Comparison of ENCODE assay signal across 23 cellular contexts in the genomic region with DNA sequence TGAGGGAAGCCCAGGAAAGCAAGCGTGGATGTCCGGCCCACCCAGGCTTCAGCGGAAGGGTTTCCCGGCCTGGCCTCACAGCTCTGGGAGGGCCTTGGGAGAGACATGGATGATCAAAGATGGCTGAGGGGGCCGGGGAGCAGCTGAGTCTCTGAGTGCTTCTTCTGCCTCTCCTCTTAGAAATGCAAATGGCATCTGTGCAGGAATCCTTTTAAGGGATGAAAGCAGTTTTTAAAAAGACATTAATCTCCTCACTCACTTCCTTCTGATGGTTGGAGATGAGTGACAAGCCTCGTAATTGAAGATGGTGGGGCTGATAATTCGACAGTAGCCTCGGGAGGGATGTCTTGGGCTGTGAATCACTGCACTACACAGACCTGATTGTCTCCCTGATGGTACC. TPM values are rescaled to one million over a fixed set of nuclear protein-coding genes. Genes with fewer than 3 reads are reported as not detected.
DNase-seq lines count a peak whose midpoint lies in the region; FAIRE-seq and TF ChIP-seq lines count a peak whose summit lies in the region.
"Had no signal": no experiment of that assay in that cellular context is flagged by ENCODE, and none has a peak within 500 bp of the region (broad histone marks: within the 10 kb centered on the region; RNA-seq: fewer than 3 reads in every experiment).

No MANE protein-coding gene starts in this region.

- no peaks in the 10 kb centered on the region for H3K36me3 ChIP-seq in HAP-1 (replicated peaks)
- no peaks in the 10 kb centered on the region for H3K36me3 ChIP-seq in H1 (ENCODE audit: control insufficient read depth in 2 of 4, insufficient read depth in 4 of 4, low read length in 3 of 4)
- no peaks in the 10 kb centered on the region for H3K36me3 ChIP-seq in spleen
- no peaks in the 10 kb centered on the region for H3K36me3 ChIP-seq in right atrium auricular region
- H3K36me3 ChIP-seq: BLaER1 had no signal

- TF ChIP-seq POLR2A in H1 (IDR thresholded peaks at IDR 0.05; ENCODE audit: control extremely low read depth in 1 of 2, low read depth in 2 of 2, low read length in 2 of 2) (no peak), spleen (IDR thresholded peaks at IDR 0.05) (no peak)

- in situ Hi-C loops in HAP-1 (cut with MboI; ENCODE audit: low sequenced_read_pairs): no loop called here

- TF ChIP-seq EP300 in H1 (IDR thresholded peaks at IDR 0.05; ENCODE audit: borderline replicate concordance in 1 of 2, low read depth in 2 of 2, low read length in 2 of 2): no peak

- TF ChIP-seq RAD21 in H1 (IDR thresholded peaks at IDR 0.05 in 1 of 2, conservative IDR thresholded peaks at IDR 0.05 in 1 of 2; ENCODE audit: low read depth in 2 of 2, low read length in 2 of 2): no peak

- H3K79me1 ChIP-seq in H1 (ENCODE audit: low read depth, low read length): no peaks in the 10 kb centered on the region

- no peak overlapping the region for H4K91ac ChIP-seq in H1 (replicated peaks; ENCODE audit: insufficient read length, low read length)

- no peak overlapping the region for H4K8ac ChIP-seq in H1 (ENCODE audit: extremely low read depth, insufficient read depth, low read length)

- no peak overlapping the region for H3K18ac ChIP-seq in H1 (ENCODE audit: extremely low read depth, low read length)

- no peak overlapping the region for H2BK15ac ChIP-seq in H1 (ENCODE audit: low read length)

- no peak for FAIRE-seq in H1 (lab: Jason Lieb, UNC)
- FAIRE-seq: GM18507 had no signal

- no peak overlapping the region for H3K56ac ChIP-seq in H1 (replicated peaks; ENCODE audit: insufficient read length, low read depth, low read length)

- no peak overlapping the region for H2AFZ ChIP-seq in H1 (ENCODE audit: low read length)

- no peak overlapping the region for H3K4me3 ChIP-seq in HAP-1
- no peak overlapping the region for H3K4me3 ChIP-seq in H1 (ENCODE audit: extremely low read depth in 1 of 4, insufficient read depth in 2 of 4, low read depth in 3 of 4, low read length in 4 of 4)
- H3K4me3 ChIP-seq in spleen: no peak overlapping the region
- no peak overlapping the region for H3K4me3 ChIP-seq in right atrium auricular region
- H3K4me3 ChIP-seq: BLaER1, SK-N-MC had no signal

- H3K9me3 ChIP-seq in HAP-1: no peaks in the 10 kb centered on the region
- no peaks in the 10 kb centered on the region for H3K9me3 ChIP-seq in H1 (ENCODE audit: insufficient read depth in 2 of 2, low read depth in 1 of 2, low read length in 1 of 2)
- H3K9me3 ChIP-seq in spleen: no peaks in the 10 kb centered on the region
- H3K9me3 ChIP-seq in right atrium auricular region: no peaks in the 10 kb centered on the region
- H3K9me3 ChIP-seq: BLaER1 had no signal

- H3K27ac ChIP-seq in H1 (ENCODE audit: low read depth, low read length) (no peak overlapping the region), spleen (no peak overlapping the region), right atrium auricular region (no peak overlapping the region)
- H3K27ac ChIP-seq: BLaER1, SK-N-MC had no signal

- POLR2A ChIA-PET in H1 (lab: Charles Lee; ENCODE audit: partially characterized antibody): no interaction called here

- H3K4ac ChIP-seq in H1 (replicated peaks; ENCODE audit: insufficient read length, low read depth, low read length): no peak overlapping the region

- H3K4me1 ChIP-seq in HAP-1 (peaks cover 9% of the 10 kb centered on the region), H1 (replicated peaks in 1 of 4; ENCODE audit: control insufficient read depth in 3 of 4, insufficient read depth in 4 of 4, low read length in 3 of 4) (0 out of 7 replicates have a peak, but pooled peaks cover 0 to 2% (median 0%) of the 10 kb centered on the region in 4 experiments), spleen (peaks cover 0 to 8% (median 3%) of the 10 kb centered on the region in 6 donors), right atrium auricular region (peaks cover 0 to 5% of the 10 kb centered on the region in 2 donors)

- intact Hi-C loops in spleen (cut with DNase I; ENCODE audit: low total_unique reads): no loop called here

- DNase-seq in HAP-1 (ENCODE audit: low spot score in 2 of 2): peak; percentile 72 to 84
- DNase-seq in NCI-H2227 treated with DMSO at 0.1 percent for 48 hours (lab: John Stamatoyannopoulos, UW): peak; percentile 10
- DNase-seq in H1 (ENCODE audit: low read depth in 1 of 2, low spot score in 2 of 2): no peak
- peak; percentile 34 for DNase-seq in spleen
- DNase-seq in right atrium auricular region (ENCODE audit: low spot score): no peak
- no peak for DNase-seq in globus pallidus (ENCODE audit: low spot score)
- no peak for DNase-seq in dermis blood vessel endothelial cell
- DNase-seq: ACHN; CD4-positive, alpha-beta T cell; GDM1; GOT3; KBM-7; NCI-H1105; NCI-H146; NCI-H2029; NCI-H345; NCI-H524; RPMI8226; SHP77; SW 1271 had no signal

- H2BK12ac ChIP-seq in H1 (ENCODE audit: low read depth, low read length): no peak overlapping the region

- no peak overlapping the region for H3K23ac ChIP-seq in H1 (ENCODE audit: insufficient read length)

- no peak overlapping the region for H2AK5ac ChIP-seq in H1 (ENCODE audit: low read depth, low read length)

- 84% methylated on average over 8 of the region's 8 CpGs; no CpG with 5 or more reads in 1 of the 2 experiments for WGBS in H1 (ENCODE audit: extremely low coverage in 1 of 2, insufficient coverage in 1 of 2, insufficient read length in 1 of 2, insufficient replicate concordance in 2 of 2, low coverage in 1 of 2, low lambda C conversion rate in 2 of 2, missing lambda C conversion rate in 1 of 2), 2 experiments
- WGBS in spleen, 5 donors: 49 to 64% (median 56%) methylated on average over 8 of the region's 8 CpGs

- no peak for TF ChIP-seq CTCF in H1 (IDR thresholded peaks at IDR 0.05; ENCODE audit: control extremely low read depth in 1 of 3, insufficient read depth in 1 of 3, low read depth in 1 of 3, low read length in 3 of 3)
- TF ChIP-seq CTCF in spleen (IDR thresholded peaks at IDR 0.05 in 8 of 11, conservative IDR thresholded peaks at IDR 0.05 in 3 of 11): no peak
- no peak for TF ChIP-seq CTCF in right atrium auricular region (IDR thresholded peaks at IDR 0.05)

- CTCF ChIA-PET in H1 (lab: Charles Lee; ENCODE audit: partially characterized antibody): interaction anchor here (1.2 to 1.5 kb wide), 4 partner anchors 13 to 104 kb away, joined by 3 to 5 read pairs (median 4); no protein-coding TSS in a partner anchor

- no peak overlapping the region for H4K5ac ChIP-seq in H1 (ENCODE audit: insufficient read length, low read depth, low read length)

- no peak overlapping the region for H3K9ac ChIP-seq in H1 (replicated peaks in 1 of 4; ENCODE audit: extremely low read depth in 1 of 4, low read depth in 3 of 4, low read length in 3 of 4)
- H3K9ac ChIP-seq: BLaER1 had no signal

- H2BK20ac ChIP-seq in H1 (ENCODE audit: low read length): no peak overlapping the region

- H2BK5ac ChIP-seq in H1 (ENCODE audit: low read depth, low read length): no peak overlapping the region

- H3K23me2 ChIP-seq in H1 (ENCODE audit: low read depth, low read length): no peaks in the 10 kb centered on the region; the same call in 1 of the 2 replicates

- no peaks in the 10 kb centered on the region for H3K79me2 ChIP-seq in H1 (ENCODE audit: control insufficient read depth in 1 of 2, insufficient read depth in 2 of 2, low read length in 2 of 2)

- H3K4me2 ChIP-seq in H1 (ENCODE audit: insufficient read depth in 1 of 2, low read depth in 2 of 2, low read length in 2 of 2): no peak overlapping the region
- H3K4me2 ChIP-seq: BLaER1 had no signal

- H4K20me1 ChIP-seq in H1 (replicated peaks in 1 of 2; ENCODE audit: control insufficient read depth in 1 of 2, insufficient read depth in 2 of 2, low read length in 2 of 2): no peaks in the 10 kb centered on the region
- H4K20me1 ChIP-seq: BLaER1 had no signal

- no peak overlapping the region for H3K14ac ChIP-seq in H1 (ENCODE audit: insufficient read length)

- H2BK120ac ChIP-seq in H1 (replicated peaks; ENCODE audit: low read depth, low read length): no peak overlapping the region

- H3K27me3 ChIP-seq in HAP-1 (ENCODE audit: low read depth) (no peaks in the 10 kb centered on the region), H1 (replicated peaks in 1 of 4; ENCODE audit: control insufficient read depth in 3 of 4, extremely low read depth in 1 of 4, insufficient read depth in 3 of 4, low read length in 3 of 4) (peaks cover 0 to 18% (median 6%) of the 10 kb centered on the region in 4 experiments; a peak in 4 of 7 replicates), spleen (replicated peaks in 1 of 7) (peaks cover 0 to 63% (median 0%) of the 10 kb centered on the region in 7 donors), right atrium auricular region (no peaks in the 10 kb centered on the region)
- H3K27me3 ChIP-seq: BLaER1 had no signal

TF ChIP-seq in H1, 55 proteins besides CTCF, POLR2A, EP300 and RAD21:
- 0 out of 2 replicates have a peak, but pooled peaks have one; percentile 16 for TF ChIP-seq YY1 (IDR thresholded peaks at IDR 0.05; ENCODE audit: low read depth, low read length)
- TF ChIP-seq CHD1 (IDR thresholded peaks at IDR 0.05; ENCODE audit: low read depth, low read length): no peak
- TF ChIP-seq SIN3A (conservative IDR thresholded peaks at IDR 0.05 in 1 of 2, IDR thresholded peaks at IDR 0.05 in 1 of 2; ENCODE audit: low read depth in 1 of 2, low read length in 2 of 2): no peak
- TF ChIP-seq ZNF274 (IDR thresholded peaks at IDR 0.05; ENCODE audit: borderline replicate concordance, extremely low read depth, low read length): no peak
TF ChIP-seq in H1: peak in this region for 1.

RNA-seq across cellular contexts. Expression of a gene that starts 24.3 kb away (rescaled TPM):
- total RNA-seq in H1 (2021; fragmentation: NEBNext Ultra II Directional; extraction: Animal tissue kit (Norgen Biotek cat#: 25700)): not detected in 2 replicates
- polyA plus RNA-seq in H1 (2011; rRNA removed) (0.03 and 0.05 TPM in 2 replicates), spleen (under 1 TPM; 0.04 to 0.38 (median 0.09) TPM)
- 0.05 TPM for polyA plus RNA-seq in H1 (2011; cell fraction: cytosol; rRNA removed)
- 0.06 TPM for polyA plus RNA-seq in H1 (2011; cell fraction: nucleus; rRNA removed)
- not detected in 4 replicates for polyA plus RNA-seq in H1 (2012, experiment 1 of 2)
- polyA plus RNA-seq in H1 (2012, experiment 2 of 2): not detected
- polyA plus RNA-seq in H1 (2013, experiment 1 of 2): 0.04 TPM
- 0.06 TPM for polyA plus RNA-seq in H1 (2013, experiment 2 of 2)
- polyA minus RNA-seq in H1 (2011; rRNA and poly(A)+ RNA removed): not detected in 2 replicates
- 0.88 TPM for polyA minus RNA-seq in H1 (2011; cell fraction: cytosol; rRNA and poly(A)+ RNA removed)
- polyA minus RNA-seq in H1 (2011; cell fraction: nucleus; rRNA and poly(A)+ RNA removed): 0.70 TPM
- total RNA-seq in spleen (under 1 TPM in 1 of 7 donors, not detected in 6; 0.98 TPM), right atrium auricular region (not detected), dermis blood vessel endothelial cell (0.51 TPM in 1 of 2 replicates, not detected in the other)
- total RNA-seq: CD4-positive, alpha-beta T cell had no signal

Comparison
In these comparisons a context has a peak if more than half of its experiments do, and no peak if none do; other contexts are left out.
1. DNase-seq: peak in HAP-1 (2 of 2), NCI-H2227 treated with DMSO at 0.1 percent for 48 hours (single experiment) and spleen (single experiment); none in H1 (0 of 2), right atrium auricular region (single experiment), globus pallidus (single experiment) and dermis blood vessel endothelial cell (single experiment).